ENCODE assay signal across 8 cellular contexts in genomic region chr3:196684548-196685407, GRCh38. TPM values are rescaled to one million over a fixed set of nuclear protein-coding genes. Genes with fewer than 3 reads are reported as not detected.
DNase-seq lines count a peak whose midpoint lies in the region; ATAC-seq and TF ChIP-seq lines count a peak whose summit lies in the region.

No MANE protein-coding gene starts in this region.

- H3K9me3 ChIP-seq in esophagus muscularis mucosa (no peaks in the 10 kb centered on the region), neural cell (ENCODE audit: low read length) (no peaks in the 10 kb centered on the region)

- peaks cover 4% of the 10 kb centered on the region for H3K36me3 Mint-ChIP-seq in stimulated activated naive CD8-positive, alpha-beta T cell treated with anti-CD3 and anti-CD28 coated beads, Interleukin-15, Interleukin-2, amounts not matched to agents 100 ng/mL and 50 ng/mL, for 24 hours (ENCODE audit: low read depth)

- no peak overlapping the region for H2AFZ ChIP-seq in neural cell (ENCODE audit: low read depth, low read length)

- no peak for TF ChIP-seq POLR2A in esophagus muscularis mucosa (IDR thresholded peaks at IDR 0.05; ENCODE audit: low read depth)

- H3K4me3 ChIP-seq in HL-60 (replicated peaks; ENCODE audit: insufficient read depth, low read length) (no peak overlapping the region), esophagus muscularis mucosa (peak overlapping the region in 1 of 4 donors; percentile 18), neural cell (ENCODE audit: low read length) (no peak overlapping the region)

- peak; percentile 76 for ATAC-seq in GM19452 (IDR thresholded peaks at IDR 0.05; ENCODE audit: unreplicated experiment)

- TF ChIP-seq CTCF in HL-60 (IDR thresholded peaks at IDR 0.05; ENCODE audit: insufficient read depth, low read length) (peak; percentile 83), esophagus muscularis mucosa (IDR thresholded peaks at IDR 0.05) (peak; percentile 92 to 96 (median 92)), neural cell (IDR thresholded peaks at IDR 0.05; ENCODE audit: poor library complexity, severe bottlenecking) (peak; percentile 83)

- H3K9me3 Mint-ChIP-seq in stimulated activated naive CD8-positive, alpha-beta T cell treated with anti-CD3 and anti-CD28 coated beads, Interleukin-15, Interleukin-2, amounts not matched to agents 100 ng/mL and 50 ng/mL, for 24 hours, result no peaks in the 10 kb centered on the region

- H3K36me3 ChIP-seq in esophagus muscularis mucosa (no peaks in the 10 kb centered on the region), neural cell (ENCODE audit: insufficient read depth, low read length) (no peaks in the 10 kb centered on the region)

- intact Hi-C loops in esophagus muscularis mucosa (cut with DNase I), result loop anchor here (1.0 kb wide), 1 partner anchor 75 kb away; no protein-coding TSS in a partner anchor

- WGBS in esophagus muscularis mucosa, result 40% methylated on average over 24 of the region's 24 CpGs

- H3K27ac Mint-ChIP-seq in stimulated activated naive CD8-positive, alpha-beta T cell treated with anti-CD3 and anti-CD28 coated beads, Interleukin-15, Interleukin-2, amounts not matched to agents 100 ng/mL and 50 ng/mL, for 24 hours, result peak overlapping the region; percentile 63

- peaks cover 9 to 17% (median 10%) of the 10 kb centered on the region in 4 donors for H3K4me1 ChIP-seq in esophagus muscularis mucosa

- peak overlapping the region; percentile 34 for H3K4me3 Mint-ChIP-seq in stimulated activated naive CD8-positive, alpha-beta T cell treated with anti-CD3 and anti-CD28 coated beads, Interleukin-15, Interleukin-2, amounts not matched to agents 100 ng/mL and 50 ng/mL, for 24 hours

- no peaks in the 10 kb centered on the region for H3F3A ChIP-seq in neural cell (ENCODE audit: insufficient read depth, low read length, poor library complexity, severe bottlenecking)

- H3K9ac ChIP-seq in neural cell (ENCODE audit: low read length), result no peak overlapping the region

- no peaks in the 10 kb centered on the region for H4K20me1 ChIP-seq in neural cell (ENCODE audit: insufficient read depth)

- no peak overlapping the region for H3K4me2 ChIP-seq in neural cell (ENCODE audit: low read length)

- DNase-seq in COLO829 (ENCODE audit: low spot score) (peak; percentile 69), HL-60 (ENCODE audit: low read depth in 1 of 2, low spot score in 1 of 2) (peak in 1 of 2 experiments; percentile 85), NOMO-1 treated with DMSO at 0.1 percent for 48 hours (lab: John Stamatoyannopoulos, UW; ENCODE audit: unreplicated experiment) (peak; percentile 97), esophagus muscularis mucosa (ENCODE audit: extremely low spot score) (no peak)
- peak; percentile 39 for DNase-seq in activated CD8-positive, alpha-beta memory T cell treated with anti-CD3 and anti-CD28 coated beads, Interleukin-2, amount 50 U/mL, for 24 hours (ENCODE audit: extremely low read depth)

- H3K79me2 ChIP-seq in neural cell (replicated peaks; ENCODE audit: insufficient read depth, low read length), result no peaks in the 10 kb centered on the region

- H3K27me3 Mint-ChIP-seq in stimulated activated naive CD8-positive, alpha-beta T cell treated with anti-CD3 and anti-CD28 coated beads, Interleukin-15, Interleukin-2, amounts not matched to agents 100 ng/mL and 50 ng/mL, for 24 hours, result no peaks in the 10 kb centered on the region

- TF ChIP-seq EP300 in esophagus muscularis mucosa (IDR thresholded peaks at IDR 0.05) (no peak), neural cell (conservative IDR thresholded peaks at IDR 0.05; ENCODE audit: poor library complexity, severe bottlenecking) (no peak)

- H3K9me2 ChIP-seq in neural cell (ENCODE audit: insufficient read depth, low read length), result no peaks in the 10 kb centered on the region

- peaks cover 15% of the 10 kb centered on the region for H3K4me1 Mint-ChIP-seq in stimulated activated naive CD8-positive, alpha-beta T cell treated with anti-CD3 and anti-CD28 coated beads, Interleukin-15, Interleukin-2, amounts not matched to agents 100 ng/mL and 50 ng/mL, for 24 hours (ENCODE audit: low read depth)

- H3K27me3 ChIP-seq in HL-60 (ENCODE audit: insufficient read depth, poor library complexity, severe bottlenecking), result no peaks in the 10 kb centered on the region
- no peaks in the 10 kb centered on the region for H3K27me3 ChIP-seq in esophagus muscularis mucosa
- H3K27me3 ChIP-seq in neural cell (ENCODE audit: insufficient read depth, low read depth, low read length), result no peaks in the 10 kb centered on the region

- H3K27ac ChIP-seq in HL-60 (replicated peaks) (peak overlapping the region; percentile 52), esophagus muscularis mucosa (replicated peaks in 1 of 4) (no peak overlapping the region), neural cell (ENCODE audit: low read length) (no peak overlapping the region)

- TF ChIP-seq RAD21 in neural cell (conservative IDR thresholded peaks at IDR 0.05), result peak; percentile 78

TF ChIP-seq in neural cell, 6 proteins besides CTCF, POLR2A, EP300 and RAD21:
- TF ChIP-seq POLR2AphosphoS5 (IDR thresholded peaks at IDR 0.05) (no peak), SMC3 (conservative IDR thresholded peaks at IDR 0.05; ENCODE audit: poor library complexity) (peak; percentile 91), MXI1 (conservative IDR thresholded peaks at IDR 0.05; ENCODE audit: poor library complexity, severe bottlenecking) (no peak)

RNA-seq across cellular contexts. Expression of gene CEP19, which starts 27.3 kb away (rescaled TPM):
- 1 to 10 TPM; 1.5 to 4.0 (median 3.3) TPM for total RNA-seq in esophagus muscularis mucosa
- polyA plus RNA-seq in neural cell, result 37.9 and 43.1 TPM in 2 replicates
- 16.8 and 17.5 TPM in 2 replicates for polyA minus RNA-seq in neural cell

RNA-seq across cellular contexts. Expression of gene PIGX, which starts 27.4 kb away (rescaled TPM):
- total RNA-seq in esophagus muscularis mucosa, result 10 to 100 TPM; 23.0 to 31.6 (median 25.2) TPM
- polyA plus RNA-seq in neural cell, result 97.3 and 116 TPM in 2 replicates
- 64.6 and 74.3 TPM in 2 replicates for polyA minus RNA-seq in neural cell

RNA-seq across cellular contexts. Expression of gene NRROS, which starts 45.3 kb away (rescaled TPM):
- 1 to 10 TPM; 6.2 to 8.5 (median 7.3) TPM for total RNA-seq in esophagus muscularis mucosa
- polyA plus RNA-seq in neural cell, result not detected in 2 replicates
- not detected in 2 replicates for polyA minus RNA-seq in neural cell

RNA-seq across cellular contexts. Expression of gene PAK2, which starts 54.9 kb away (rescaled TPM):
- total RNA-seq in esophagus muscularis mucosa, result 10 to 100 TPM; 47.2 to 52.4 (median 51.6) TPM
- 37.9 and 40.3 TPM in 2 replicates for polyA plus RNA-seq in neural cell
- polyA minus RNA-seq in neural cell, result 66.0 and 88.8 TPM in 2 replicates
